ENCODE assay signal across 9 cellular contexts in genomic region chr7:90412458-90413184, GRCh38. TPM values are rescaled to one million over a fixed set of nuclear protein-coding genes. Genes with fewer than 3 reads are reported as not detected.
A peak's percentile ranks its signal among the peaks of the same experiment; 100 is the strongest.
DNase-seq lines count a peak whose midpoint lies in the region; ATAC-seq, FAIRE-seq and TF ChIP-seq lines count a peak whose summit lies in the region.
"Had no signal": no experiment of that assay in that cellular context is flagged by ENCODE, and none has a peak within 500 bp of the region (broad histone marks: within the 10 kb centered on the region; RNA-seq: fewer than 3 reads in every experiment).

No MANE protein-coding gene starts in this region.

- H3K9ac ChIP-seq in kidney (ENCODE audit: low read length in 2 of 2), result no peak overlapping the region

- intact Hi-C loops in kidney (cut with DNase I), result no loop called here

- FAIRE-seq in kidney (lab: Jason Lieb, UNC), result no peak
- FAIRE-seq: endothelial cell of umbilical vein had no signal

- peak overlapping the region in 1 of 2 donors; percentile 45 for H3K27ac ChIP-seq in kidney (ENCODE audit: low read depth in 2 of 2, low read length in 2 of 2)

- TF ChIP-seq CTCF in GM12872 (IDR thresholded peaks at IDR 0.05; ENCODE audit: insufficient read depth, low read depth, low read length) (peak; percentile 51), kidney (IDR thresholded peaks at IDR 0.05; ENCODE audit: borderline replicate concordance, extremely low read depth, insufficient read depth) (peak; percentile 32)

- peak; percentile 26 to 33 for DNase-seq in activated CD4-positive, alpha-beta T cell treated with anti-CD3 and anti-CD28 coated beads, Interleukin-2, amount 50 U/mL, for 48 hours
- DNase-seq in kidney (peak; percentile 57), NCI-H2107 treated with DMSO at 0.1 percent for 48 hours (lab: John Stamatoyannopoulos, UW; ENCODE audit: unreplicated experiment) (no peak), NOMO-1 treated with dmso at 0.1 percent for 144 hours (lab: John Stamatoyannopoulos, UW; ENCODE audit: unreplicated experiment) (no peak), NCI-H2081 treated with DMSO at 0.1 percent for 48 hours (lab: John Stamatoyannopoulos, UW) (no peak), NK-92 (lab: John Stamatoyannopoulos, UW; ENCODE audit: unreplicated experiment) (no peak)

- H3K4me3 ChIP-seq in kidney (ENCODE audit: low read length in 2 of 2), result no peak overlapping the region

- peak; percentile 51 for ATAC-seq in HG02938 (IDR thresholded peaks at IDR 0.05; ENCODE audit: unreplicated experiment)

- no peaks in the 10 kb centered on the region for H3K9me3 ChIP-seq in kidney (ENCODE audit: control insufficient read depth in 1 of 2, low read length in 2 of 2)

- peaks cover 0 to 18% of the 10 kb centered on the region in 2 donors for H3K4me1 ChIP-seq in kidney (ENCODE audit: control insufficient read depth in 1 of 2, insufficient read depth in 1 of 2, low read depth in 1 of 2, low read length in 2 of 2)

- H3K36me3 ChIP-seq in kidney (ENCODE audit: control insufficient read depth in 1 of 2, insufficient read depth in 2 of 2, low read length in 2 of 2), result peaks cover 4 to 13% of the 10 kb centered on the region in 2 donors

RNA-seq across cellular contexts. Expression of gene CLDN12, which starts 9.4 kb away (rescaled TPM):
- 43.8 TPM for total RNA-seq in kidney
- polyA plus RNA-seq in kidney (ENCODE audit: insufficient read depth, low read depth, low replicate concordance), result 23.9 TPM

RNA-seq across cellular contexts. Expression of gene PTTG1IP2, which starts 56.8 kb away (rescaled TPM):
- not detected for total RNA-seq in kidney
- polyA plus RNA-seq in kidney (ENCODE audit: insufficient read depth, low read depth, low replicate concordance), result not detected
- total RNA-seq: endothelial cell of umbilical vein had no signal
- polyA plus RNA-seq: endothelial cell of umbilical vein had no signal

Comparison
In these comparisons a context has a peak if more than half of its experiments do, and no peak if none do; other contexts are left out.
1. DNase-seq: peak in activated CD4-positive, alpha-beta T cell treated with anti-CD3 and anti-CD28 coated beads, Interleukin-2, amount 50 U/mL, for 48 hours (2 of 2) and kidney (single experiment); none in NCI-H2107 treated with DMSO at 0.1 percent for 48 hours (single experiment), NOMO-1 treated with dmso at 0.1 percent for 144 hours (single experiment), NCI-H2081 treated with DMSO at 0.1 percent for 48 hours (single experiment) and NK-92 (single experiment).